8 cellular contexts compared by ENCODE assay signal in the genomic region with DNA sequence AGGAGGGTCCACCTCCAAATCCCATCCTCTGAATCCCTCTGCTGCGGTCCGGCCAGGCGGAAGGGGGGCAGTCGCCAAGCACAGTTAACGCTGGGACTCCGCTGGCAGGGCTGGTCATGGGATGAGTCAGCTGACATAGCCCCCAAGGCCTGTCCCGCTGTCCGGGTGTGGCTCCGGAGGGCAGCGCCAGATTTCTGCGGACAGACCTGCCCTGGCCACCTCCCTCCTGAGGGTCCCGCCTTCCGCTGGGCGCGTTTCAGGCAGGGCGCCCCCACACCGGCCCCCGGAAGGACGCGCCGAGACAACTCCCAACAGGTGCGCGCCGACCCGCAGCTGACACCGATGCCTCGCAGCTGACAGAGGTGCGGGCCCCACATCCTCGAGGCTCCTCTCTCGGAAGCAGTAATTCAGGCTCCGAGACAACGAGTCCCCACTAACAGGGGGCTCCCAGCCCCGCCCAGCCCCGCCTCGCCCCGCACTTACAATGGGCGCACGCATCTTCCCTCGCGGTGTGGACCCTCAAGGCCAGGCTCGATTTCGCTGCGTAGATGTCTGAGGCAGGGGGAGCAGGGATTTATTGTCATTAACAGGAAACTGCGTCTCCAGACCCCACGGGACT. TPM values are rescaled to one million over a fixed set of nuclear protein-coding genes. Genes with fewer than 3 reads are reported as not detected.
A peak's percentile ranks its signal among the peaks of the same experiment; 100 is the strongest.
DNase-seq lines count a peak whose midpoint lies in the region; ATAC-seq and TF ChIP-seq lines count a peak whose summit lies in the region.

No MANE protein-coding gene starts in this region.

- peak overlapping the region; percentile 67 for H3K9ac ChIP-seq in OCI-LY3 (ENCODE audit: low read length)

- peaks cover 32% of the 10 kb centered on the region for H3K4me1 Mint-ChIP-seq in activated naive CD8-positive, alpha-beta T cell treated with anti-CD3 and anti-CD28 coated beads, Interleukin-2, amount 50 U/mL, for 24 hours

- DNase-seq in NCI-H1105 treated with DMSO at 0.1 percent for 48 hours (lab: John Stamatoyannopoulos, UW) (peak; percentile 17), NCI-H1105 (lab: John Stamatoyannopoulos, UW) (no peak), left cardiac atrium (peak; percentile 68), ovary (peak; percentile 68 to 75 (median 74)), NCI-H69 (lab: John Stamatoyannopoulos, UW) (no peak), COR-L47 (lab: John Stamatoyannopoulos, UW) (no peak)
- peak; percentile 31 for DNase-seq in activated naive CD8-positive, alpha-beta T cell treated with anti-CD3 and anti-CD28 coated beads, Interleukin-2, amount 50 U/mL, for 24 hours

- peaks cover 37% of the 10 kb centered on the region for H3K4me1 ChIP-seq in OCI-LY3 (ENCODE audit: low read length)
- H3K4me1 ChIP-seq in ovary (ENCODE audit: insufficient read depth), result peaks cover 23% of the 10 kb centered on the region

- peak overlapping the region; percentile 4; the same call in 1 of the 2 replicates for H3K27ac ChIP-seq in OCI-LY3 (ENCODE audit: low read length)
- H3K27ac ChIP-seq in ovary, result peak overlapping the region; percentile 88 to 90

- TF ChIP-seq EP300 in ovary (IDR thresholded peaks at IDR 0.05), result no peak

- H3K36me3 ChIP-seq in OCI-LY3 (replicated peaks; ENCODE audit: low read depth, low read length) (no peaks in the 10 kb centered on the region), ovary (no peaks in the 10 kb centered on the region)

- peak overlapping the region; percentile 78 for H2AFZ ChIP-seq in OCI-LY3 (ENCODE audit: low read depth, low read length)

- H3K36me3 Mint-ChIP-seq in activated naive CD8-positive, alpha-beta T cell treated with anti-CD3 and anti-CD28 coated beads, Interleukin-2, amount 50 U/mL, for 24 hours (ENCODE audit: low read depth), result no peaks in the 10 kb centered on the region

- H3K27me3 Mint-ChIP-seq in activated naive CD8-positive, alpha-beta T cell treated with anti-CD3 and anti-CD28 coated beads, Interleukin-2, amount 50 U/mL, for 24 hours, result peaks cover 4% of the 10 kb centered on the region

- peak overlapping the region; percentile 89 for H3K4me2 ChIP-seq in OCI-LY3 (ENCODE audit: low read length)

- H3K4me3 ChIP-seq in OCI-LY3 (ENCODE audit: low read length), result peak overlapping the region; percentile 79
- H3K4me3 ChIP-seq in ovary, result peak overlapping the region; percentile 61

- H3K9me3 Mint-ChIP-seq in activated naive CD8-positive, alpha-beta T cell treated with anti-CD3 and anti-CD28 coated beads, Interleukin-2, amount 50 U/mL, for 24 hours, result no peaks in the 10 kb centered on the region

- H3K79me2 ChIP-seq in OCI-LY3 (ENCODE audit: low read length), result no peaks in the 10 kb centered on the region; the same call in 1 of the 2 replicates

- no peak for TF ChIP-seq POLR2A in ovary (IDR thresholded peaks at IDR 0.05)

- H4K20me1 ChIP-seq in OCI-LY3 (ENCODE audit: insufficient read depth, low read length), result peaks cover 9% of the 10 kb centered on the region; the same call in 1 of the 2 replicates

- TF ChIP-seq CTCF in OCI-LY3 (IDR thresholded peaks at IDR 0.05; ENCODE audit: low read depth, low read length), result no peak
- no peak for TF ChIP-seq CTCF in ovary (IDR thresholded peaks at IDR 0.05)

- no peak overlapping the region for H3K27ac Mint-ChIP-seq in activated naive CD8-positive, alpha-beta T cell treated with anti-CD3 and anti-CD28 coated beads, Interleukin-2, amount 50 U/mL, for 24 hours

- H3K4me3 Mint-ChIP-seq in activated naive CD8-positive, alpha-beta T cell treated with anti-CD3 and anti-CD28 coated beads, Interleukin-2, amount 50 U/mL, for 24 hours, result peak overlapping the region; percentile 79

- intact Hi-C loops in left cardiac atrium (cut with DNase I), result no loop called here
- intact Hi-C loops in ovary (cut with DNase I), result loop anchor here in 1 of 4 donors (10.0 kb wide), 1 partner anchor 1059 kb away; no protein-coding TSS in a partner anchor

- WGBS in ovary, 3 donors, result 0 to 1% (median 0%) methylated on average over 40 to 45 of the region's 45 CpGs

- H3K27me3 ChIP-seq in OCI-LY3 (ENCODE audit: low read depth, low read length), result no peaks in the 10 kb centered on the region
- H3K27me3 ChIP-seq in ovary, result no peaks in the 10 kb centered on the region

- H3K9me3 ChIP-seq in OCI-LY3 (ENCODE audit: insufficient read depth, low read length), result no peaks in the 10 kb centered on the region
- no peaks in the 10 kb centered on the region for H3K9me3 ChIP-seq in ovary

- peak; percentile 42 for ATAC-seq in activated naive CD8-positive, alpha-beta T cell treated with anti-CD3 and anti-CD28 coated beads, Interleukin-2, amount 50 U/mL, for 24 hours
- peak; percentile 62 to 76 for ATAC-seq in left cardiac atrium

RNA-seq across cellular contexts. Expression of a gene that starts 0.6 kb away (rescaled TPM):
- total RNA-seq in left cardiac atrium, result 100 to 1,000 TPM; 156 to 173 TPM
- total RNA-seq in ovary, result 100 to 1,000 TPM in 5 of 7 donors, 10 to 100 TPM in 2; 52.2 to 147 (median 110) TPM
- polyA plus RNA-seq in ovary, result 100 to 1,000 TPM in 1 of 2 donors, 10 to 100 TPM in 1; 41.1 to 128 TPM

RNA-seq across cellular contexts. Expression of a gene that starts 50.4 kb away (rescaled TPM):
- total RNA-seq in left cardiac atrium (under 1 TPM; 0.32 to 0.47 TPM), ovary (1 to 10 TPM in 1 of 7 donors, under 1 TPM in 3, not detected in 3; 0.28 to 1.4 (median 0.40) TPM)
- polyA plus RNA-seq in ovary, result under 1 TPM in 1 of 2 donors, not detected in 1; 0.12 TPM

RNA-seq across cellular contexts. Expression of a gene that starts 57.5 kb away (rescaled TPM):
- total RNA-seq in left cardiac atrium (10 to 100 TPM; 31.4 to 36.2 TPM), ovary (10 to 100 TPM; 44.9 to 81.8 (median 55.7) TPM)
- polyA plus RNA-seq in ovary, result 10 to 100 TPM; 16.5 to 27.8 TPM

Comparison
In these comparisons a context has a peak if more than half of its experiments do, and no peak if none do; other contexts are left out.
1. DNase-seq: peak in NCI-H1105 treated with DMSO at 0.1 percent for 48 hours (single experiment), activated naive CD8-positive, alpha-beta T cell treated with anti-CD3 and anti-CD28 coated beads, Interleukin-2, amount 50 U/mL, for 24 hours (single experiment), left cardiac atrium (single experiment) and ovary (5 of 5); none in NCI-H1105 (single experiment), NCI-H69 (single experiment) and COR-L47 (single experiment).